Comparison of ENCODE assay signal across 8 cellular contexts in genomic region chrX:11908371-11908770, GRCh38.
DNase-seq lines count a peak whose midpoint lies in the region; ATAC-seq and TF ChIP-seq lines count a peak whose summit lies in the region.
"Had no signal": no experiment of that assay in that cellular context is flagged by ENCODE, and none has a peak within 500 bp of the region (broad histone marks: within the 10 kb centered on the region; RNA-seq: fewer than 3 reads in every experiment).

No MANE protein-coding gene starts in this region.

- ATAC-seq in GM21390 (IDR thresholded peaks at IDR 0.05; ENCODE audit: unreplicated experiment) (peak; percentile 67), right lobe of liver (peak in 2 of 4 donors; percentile 35 to 57), gastroesophageal sphincter (no peak)
- peak; percentile 73 for ATAC-seq in activated CD8-positive, alpha-beta T cell treated with anti-CD3 and anti-CD28 coated beads, Interleukin-2, amount 10 ng/mL, durations not matched to agents 7 days and 5 days

- no peak for TF ChIP-seq POLR2A in right lobe of liver (IDR thresholded peaks at IDR 0.05)
- TF ChIP-seq POLR2A in gastroesophageal sphincter (IDR thresholded peaks at IDR 0.05): no peak

- H3K27ac ChIP-seq in right lobe of liver (no peak overlapping the region), gastroesophageal sphincter (no peak overlapping the region)
- H3K27ac ChIP-seq: skin epidermis had no signal

- no peaks in the 10 kb centered on the region for H3K9me3 Mint-ChIP-seq in activated CD8-positive, alpha-beta T cell treated with anti-CD3 and anti-CD28 coated beads, Interleukin-2, amount 10 ng/mL, durations not matched to agents 7 days and 5 days (ENCODE audit: insufficient read depth)

- DNase-seq in GM10248 (ENCODE audit: extremely low spot score): peak; percentile 16
- peak; percentile 17 for DNase-seq in Jurkat, Clone E6-1 (ENCODE audit: low read depth, low spot score)
- DNase-seq in activated CD8-positive, alpha-beta T cell treated with anti-CD3 and anti-CD28 coated beads, Interleukin-2, amount 10 ng/mL, durations not matched to agents 7 days and 5 days: peak; percentile 37
- no peak for DNase-seq in right lobe of liver
- DNase-seq in C1 segment of cervical spinal cord (lab: John Stamatoyannopoulos, UW): no peak

- TF ChIP-seq CTCF in GM10248 (IDR thresholded peaks at IDR 0.05; ENCODE audit: control extremely low read depth, extremely low read depth, low read depth, missing control alignments): no peak
- TF ChIP-seq CTCF in right lobe of liver (IDR thresholded peaks at IDR 0.05): peak; percentile 18 to 43 (median 30)
- TF ChIP-seq CTCF in gastroesophageal sphincter (IDR thresholded peaks at IDR 0.05): peak in 1 of 4 experiments; percentile 22

- no peak for TF ChIP-seq EP300 in gastroesophageal sphincter (IDR thresholded peaks at IDR 0.05)

- H3K4me3 ChIP-seq in Jurkat, Clone E6-1 (ENCODE audit: low read length): no peak overlapping the region
- H3K4me3 ChIP-seq in right lobe of liver: no peak overlapping the region
- H3K4me3 ChIP-seq in gastroesophageal sphincter: no peak overlapping the region
- H3K4me3 ChIP-seq: skin epidermis had no signal

- no peak overlapping the region for H3K27ac Mint-ChIP-seq in activated CD8-positive, alpha-beta T cell treated with anti-CD3 and anti-CD28 coated beads, Interleukin-2, amount 10 ng/mL, durations not matched to agents 7 days and 5 days

- intact Hi-C loops in right lobe of liver (cut with DNase I): no loop called here

- POLR2A ChIA-PET in GM10248 (lab: Yijun Ruan, JAX): no interaction called here
- POLR2A ChIA-PET in activated CD8-positive, alpha-beta T cell treated with anti-CD3 and anti-CD28 coated beads, Interleukin-2, amount 10 ng/mL, durations not matched to agents 7 days and 5 days (lab: Charles Lee): no interaction called here

- no peaks in the 10 kb centered on the region for H3K4me1 ChIP-seq in right lobe of liver
- no peaks in the 10 kb centered on the region for H3K4me1 ChIP-seq in gastroesophageal sphincter

- H3K9me3 ChIP-seq in right lobe of liver (no peaks in the 10 kb centered on the region), gastroesophageal sphincter (peaks cover 0 to 5% (median 0%) of the 10 kb centered on the region in 3 donors)

- WGBS in right lobe of liver (ENCODE audit: insufficient coverage, low coverage, low lambda C conversion rate, missing lambda C conversion rate): 0% methylated on average over 2 of the region's 2 CpGs
- 0 to 12% methylated on average over 2 of the region's 2 CpGs for WGBS in gastroesophageal sphincter (ENCODE audit: low coverage in 1 of 2), 2 donors

- H3K27me3 ChIP-seq in right lobe of liver (peaks cover 0 to 6% of the 10 kb centered on the region in 2 donors), gastroesophageal sphincter (no peaks in the 10 kb centered on the region)

- H3K36me3 ChIP-seq in right lobe of liver: no peaks in the 10 kb centered on the region
- no peaks in the 10 kb centered on the region for H3K36me3 ChIP-seq in gastroesophageal sphincter

- no peak overlapping the region for H3K4me3 Mint-ChIP-seq in activated CD8-positive, alpha-beta T cell treated with anti-CD3 and anti-CD28 coated beads, Interleukin-2, amount 10 ng/mL, durations not matched to agents 7 days and 5 days

- no peaks in the 10 kb centered on the region for H3K36me3 Mint-ChIP-seq in activated CD8-positive, alpha-beta T cell treated with anti-CD3 and anti-CD28 coated beads, Interleukin-2, amount 10 ng/mL, durations not matched to agents 7 days and 5 days (ENCODE audit: low read depth)

- no peaks in the 10 kb centered on the region for H3K27me3 Mint-ChIP-seq in activated CD8-positive, alpha-beta T cell treated with anti-CD3 and anti-CD28 coated beads, Interleukin-2, amount 10 ng/mL, durations not matched to agents 7 days and 5 days (ENCODE audit: low read depth)

- CTCF ChIA-PET in GM10248 (lab: Yijun Ruan, JAX): no interaction called here
- CTCF ChIA-PET in activated CD8-positive, alpha-beta T cell treated with anti-CD3 and anti-CD28 coated beads, Interleukin-2, amount 10 ng/mL, durations not matched to agents 7 days and 5 days (lab: Charles Lee): interaction anchor here (0.9 to 1.6 kb wide), 3 partner anchors 121 to 376 kb away, joined by 3 to 15 read pairs (median 4); no protein-coding TSS in a partner anchor

- no peaks in the 10 kb centered on the region for H3K4me1 Mint-ChIP-seq in activated CD8-positive, alpha-beta T cell treated with anti-CD3 and anti-CD28 coated beads, Interleukin-2, amount 10 ng/mL, durations not matched to agents 7 days and 5 days (ENCODE audit: low read depth)

Comparison
In these comparisons a context has a peak if more than half of its experiments do, and no peak if none do; other contexts are left out.
1. DNase-seq: peak in GM10248 (single experiment), Jurkat, Clone E6-1 (single experiment) and activated CD8-positive, alpha-beta T cell treated with anti-CD3 and anti-CD28 coated beads, Interleukin-2, amount 10 ng/mL, durations not matched to agents 7 days and 5 days (single experiment); none in right lobe of liver (0 of 3) and C1 segment of cervical spinal cord (0 of 14).